In genomic region chr1:93489756-93490155, GRCh38 we compare ENCODE assay signal across 14 cellular contexts.
"Had no signal": no experiment of that assay in that cellular context is flagged by ENCODE, and none has a peak within 500 bp of the region (broad histone marks: within the 10 kb centered on the region; RNA-seq: fewer than 3 reads in every experiment).

No MANE protein-coding gene starts in this region.

- H3K4me1 ChIP-seq: upper lobe of right lung had no signal

- H3K9me3 ChIP-seq: upper lobe of right lung had no signal

- DNase-seq: activated CD4-positive, alpha-beta T cell treated with anti-CD3 and anti-CD28 coated beads for 1 hour; activated CD4-positive, alpha-beta T cell treated with anti-CD3 and anti-CD28 coated beads, Interleukin-2, amount 50 U/mL, for 48 hours; activated CD8-positive, alpha-beta memory T cell treated with anti-CD3 and anti-CD28 coated beads, Interleukin-2, amount 10 ng/mL, durations not matched to agents 7 days and 5 days; activated effector memory CD4-positive, alpha-beta T cell treated with anti-CD3 and anti-CD28 coated beads, Interleukin-2, amount 50 U/mL, for 16 hours; activated T-cell treated with anti-CD3 and anti-CD28 coated beads, Interleukin-2, amount 50 U/mL, for 24 hours; glutamatergic neuron; immature natural killer cell; left cardiac atrium; stimulated activated CD4-positive, alpha-beta T cell treated with anti-CD3 and anti-CD28 coated beads, Interleukin-2, amount 100 ng/mL, for 24 hours; stimulated activated naive CD4-positive, alpha-beta T cell treated with Interleukin-2 at 50 U/mL for 16 hours; upper lobe of right lung had no signal

- H3K4me3 ChIP-seq: upper lobe of right lung had no signal

- H3K27ac ChIP-seq: epithelial cell of prostate, upper lobe of right lung had no signal

- H3K36me3 ChIP-seq: upper lobe of right lung had no signal

- H3K36me3 Mint-ChIP-seq: activated CD8-positive, alpha-beta memory T cell treated with anti-CD3 and anti-CD28 coated beads, Interleukin-2, amount 10 ng/mL, durations not matched to agents 7 days and 5 days; activated naive CD4-positive, alpha-beta T cell treated with anti-CD3 and anti-CD28 coated beads, Interleukin-2, amount 50 U/mL, for 72 hours; immature natural killer cell; natural killer cell treated with Interleukin-12 subunit alpha and Interleukin-12 subunit beta and Interleukin-15 and Interleukin-18, amount 100 ng/mL, for 72 hours had no signal

- H3K4me1 Mint-ChIP-seq: activated CD8-positive, alpha-beta memory T cell treated with anti-CD3 and anti-CD28 coated beads, Interleukin-2, amount 10 ng/mL, durations not matched to agents 7 days and 5 days; immature natural killer cell had no signal

- H3K27ac Mint-ChIP-seq: activated CD8-positive, alpha-beta memory T cell treated with anti-CD3 and anti-CD28 coated beads, Interleukin-2, amount 10 ng/mL, durations not matched to agents 7 days and 5 days; activated naive CD4-positive, alpha-beta T cell treated with anti-CD3 and anti-CD28 coated beads, Interleukin-2, amount 50 U/mL, for 72 hours; activated T-cell treated with anti-CD3 and anti-CD28 coated beads, Interleukin-2, amount 50 U/mL, for 24 hours; immature natural killer cell; natural killer cell treated with Interleukin-12 subunit alpha and Interleukin-12 subunit beta and Interleukin-15 and Interleukin-18, amount 100 ng/mL, for 72 hours had no signal

- H3K4me3 Mint-ChIP-seq: activated CD8-positive, alpha-beta memory T cell treated with anti-CD3 and anti-CD28 coated beads, Interleukin-2, amount 10 ng/mL, durations not matched to agents 7 days and 5 days; activated T-cell treated with anti-CD3 and anti-CD28 coated beads, Interleukin-2, amount 50 U/mL, for 24 hours; immature natural killer cell; natural killer cell treated with Interleukin-12 subunit alpha and Interleukin-12 subunit beta and Interleukin-15 and Interleukin-18, amount 100 ng/mL, for 72 hours had no signal

- H3K27me3 ChIP-seq: upper lobe of right lung had no signal

- H3K9me3 Mint-ChIP-seq: activated naive CD4-positive, alpha-beta T cell treated with anti-CD3 and anti-CD28 coated beads, Interleukin-2, amount 50 U/mL, for 72 hours; activated T-cell treated with anti-CD3 and anti-CD28 coated beads, Interleukin-2, amount 50 U/mL, for 24 hours; natural killer cell treated with Interleukin-12 subunit alpha and Interleukin-12 subunit beta and Interleukin-15 and Interleukin-18, amount 100 ng/mL, for 72 hours had no signal
